ENCODE assay signal across 2 cellular contexts in genomic region chr1:54611621-54612020, GRCh38.
TF ChIP-seq lines count a peak whose summit lies in the region.

No MANE protein-coding gene starts in this region.

TF ChIP-seq in GM23338, 12 proteins besides CTCF, POLR2A, EP300 and RAD21 (continued from another document):
- TF ChIP-seq, protein P1, sequence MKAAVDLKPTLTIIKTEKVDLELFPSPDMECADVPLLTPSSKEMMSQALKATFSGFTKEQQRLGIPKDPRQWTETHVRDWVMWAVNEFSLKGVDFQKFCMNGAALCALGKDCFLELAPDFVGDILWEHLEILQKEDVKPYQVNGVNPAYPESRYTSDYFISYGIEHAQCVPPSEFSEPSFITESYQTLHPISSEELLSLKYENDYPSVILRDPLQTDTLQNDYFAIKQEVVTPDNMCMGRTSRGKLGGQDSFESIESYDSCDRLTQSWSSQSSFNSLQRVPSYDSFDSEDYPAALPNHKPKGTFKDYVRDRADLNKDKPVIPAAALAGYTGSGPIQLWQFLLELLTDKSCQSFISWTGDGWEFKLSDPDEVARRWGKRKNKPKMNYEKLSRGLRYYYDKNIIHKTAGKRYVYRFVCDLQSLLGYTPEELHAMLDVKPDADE (IDR thresholded peaks at IDR 0.05), result no peak
- TF ChIP-seq JUNB (IDR thresholded peaks at IDR 0.05; ENCODE audit: unreplicated experiment) (no peak), REST (IDR thresholded peaks at IDR 0.05; ENCODE audit: unreplicated experiment) (no peak), EZH2phosphoT487 (IDR thresholded peaks at IDR 0.05; ENCODE audit: unreplicated experiment) (no peak)
TF ChIP-seq in GM23338: peak in this region for 0.

TF ChIP-seq in HCT116, 20 proteins besides CTCF, POLR2A, EP300 and RAD21 (continued from another document):
- no peak for TF ChIP-seq REST (IDR thresholded peaks at IDR 0.05; ENCODE audit: low read depth)
- no peak for TF ChIP-seq ELF1 (IDR thresholded peaks at IDR 0.05; ENCODE audit: borderline replicate concordance, low read depth)
- TF ChIP-seq TCF7L2 (IDR thresholded peaks at IDR 0.05; ENCODE audit: borderline replicate concordance, extremely low read depth, insufficient read depth, insufficient read length), result no peak
- TF ChIP-seq, protein P2, sequence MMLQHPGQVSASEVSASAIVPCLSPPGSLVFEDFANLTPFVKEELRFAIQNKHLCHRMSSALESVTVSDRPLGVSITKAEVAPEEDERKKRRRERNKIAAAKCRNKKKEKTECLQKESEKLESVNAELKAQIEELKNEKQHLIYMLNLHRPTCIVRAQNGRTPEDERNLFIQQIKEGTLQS (IDR thresholded peaks at IDR 0.05), result no peak
- TF ChIP-seq EZH2 (IDR thresholded peaks at IDR 0.05), result no peak
- TF ChIP-seq, protein P3, sequence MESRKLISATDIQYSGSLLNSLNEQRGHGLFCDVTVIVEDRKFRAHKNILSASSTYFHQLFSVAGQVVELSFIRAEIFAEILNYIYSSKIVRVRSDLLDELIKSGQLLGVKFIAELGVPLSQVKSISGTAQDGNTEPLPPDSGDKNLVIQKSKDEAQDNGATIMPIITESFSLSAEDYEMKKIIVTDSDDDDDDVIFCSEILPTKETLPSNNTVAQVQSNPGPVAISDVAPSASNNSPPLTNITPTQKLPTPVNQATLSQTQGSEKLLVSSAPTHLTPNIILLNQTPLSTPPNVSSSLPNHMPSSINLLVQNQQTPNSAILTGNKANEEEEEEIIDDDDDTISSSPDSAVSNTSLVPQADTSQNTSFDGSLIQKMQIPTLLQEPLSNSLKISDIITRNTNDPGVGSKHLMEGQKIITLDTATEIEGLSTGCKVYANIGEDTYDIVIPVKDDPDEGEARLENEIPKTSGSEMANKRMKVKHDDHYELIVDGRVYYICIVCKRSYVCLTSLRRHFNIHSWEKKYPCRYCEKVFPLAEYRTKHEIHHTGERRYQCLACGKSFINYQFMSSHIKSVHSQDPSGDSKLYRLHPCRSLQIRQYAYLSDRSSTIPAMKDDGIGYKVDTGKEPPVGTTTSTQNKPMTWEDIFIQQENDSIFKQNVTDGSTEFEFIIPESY (IDR thresholded peaks at IDR 0.05; ENCODE audit: extremely low read depth, insufficient replicate concordance, low read length), result no peak
- no peak for TF ChIP-seq JUND (IDR thresholded peaks at IDR 0.05)
- TF ChIP-seq CBX3 (IDR thresholded peaks at IDR 0.05; ENCODE audit: low read depth), result no peak
- TF ChIP-seq SP1 (IDR thresholded peaks at IDR 0.05; ENCODE audit: low read depth), result no peak
- TF ChIP-seq SIN3A (IDR thresholded peaks at IDR 0.05; ENCODE audit: low read depth), result no peak
- TF ChIP-seq POLR2AphosphoS5 (IDR thresholded peaks at IDR 0.05; ENCODE audit: low read depth, low read length), result no peak
- no peak for TF ChIP-seq EZH2phosphoT487 (IDR thresholded peaks at IDR 0.05; ENCODE audit: borderline replicate concordance)
- TF ChIP-seq SRF (IDR thresholded peaks at IDR 0.05; ENCODE audit: low read depth), result no peak
